In the genomic region with DNA sequence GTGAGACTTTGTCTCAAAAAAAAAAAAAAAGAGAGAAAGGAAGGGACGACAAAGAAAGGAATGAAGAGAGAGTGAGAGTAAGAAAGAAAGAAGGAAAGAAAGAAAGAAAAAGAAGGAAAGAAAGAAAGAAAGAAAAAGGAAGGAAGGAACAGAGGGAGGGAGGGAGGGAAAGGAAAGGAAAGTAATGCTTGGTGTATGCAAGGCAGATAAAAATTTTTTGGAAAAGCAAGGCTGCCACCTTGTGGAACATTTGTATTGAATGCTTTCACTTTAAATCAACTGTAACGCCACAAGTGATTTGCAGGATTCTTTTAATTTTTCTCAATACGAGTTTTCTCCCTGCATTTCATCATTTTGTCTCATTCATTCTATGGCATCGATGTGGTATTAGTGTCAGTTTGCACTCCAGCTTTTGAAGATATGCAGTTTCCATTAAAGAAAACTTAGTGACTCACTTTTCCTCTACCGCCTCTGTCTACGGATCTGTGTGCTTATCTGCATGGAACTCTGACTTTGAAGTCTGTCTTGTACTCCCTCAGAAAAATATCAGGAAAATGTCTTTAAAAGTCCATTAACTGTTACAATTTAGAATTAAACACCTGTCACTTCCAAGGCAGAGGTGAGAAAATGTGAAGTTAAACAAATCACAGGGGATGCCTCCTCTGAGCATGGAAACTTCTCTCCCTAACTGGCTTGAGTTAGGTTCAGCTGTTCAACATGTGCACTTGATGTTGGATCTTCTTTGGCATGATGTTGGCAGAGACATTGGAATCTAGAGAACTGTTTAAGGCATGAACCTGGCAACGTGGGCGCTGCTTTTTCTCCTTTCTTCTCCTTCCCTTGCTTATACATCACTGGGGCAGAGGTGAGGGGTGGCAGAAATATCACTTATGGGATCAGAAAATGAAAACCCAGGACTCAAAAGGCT, we compare ENCODE assay signal across 8 cellular contexts. TPM values are rescaled to one million over a fixed set of nuclear protein-coding genes. Genes with fewer than 3 reads are reported as not detected.
DNase-seq lines count a peak whose midpoint lies in the region; ATAC-seq, FAIRE-seq and TF ChIP-seq lines count a peak whose summit lies in the region.

No MANE protein-coding gene starts in this region.

- peak overlapping the region in 1 of 7 donors; percentile 43 for H3K27ac Mint-ChIP-seq in CD4-positive, alpha-beta memory T cell
- H3K27ac Mint-ChIP-seq in GM23338 = no peak overlapping the region

- no peaks in the 10 kb centered on the region for H3K9me1 ChIP-seq in endothelial cell of umbilical vein (replicated peaks; ENCODE audit: control insufficient read depth, extremely low read depth, insufficient read depth, low read length)

- POLR2A ChIA-PET in CD4-positive, alpha-beta memory T cell (lab: Charles Lee; ENCODE audit: partially characterized antibody) = interaction anchor here (0.8 kb wide), 1 partner anchor 10 kb away, joined by 3 read pairs; no protein-coding TSS in a partner anchor
- POLR2A ChIA-PET in endothelial cell of umbilical vein (lab: Charles Lee) = no interaction called here

- H3K9me3 ChIP-seq in CD4-positive, alpha-beta memory T cell (ENCODE audit: control insufficient read depth in 1 of 2, low read length in 2 of 2) = no peaks in the 10 kb centered on the region
- no peaks in the 10 kb centered on the region for H3K9me3 ChIP-seq in endothelial cell of umbilical vein (replicated peaks; ENCODE audit: control insufficient read depth, insufficient read depth, low read length)
- no peaks in the 10 kb centered on the region for H3K9me3 ChIP-seq in upper lobe of right lung

- H3K79me2 ChIP-seq in GM23338 (replicated peaks; ENCODE audit: insufficient read depth) (no peaks in the 10 kb centered on the region), endothelial cell of umbilical vein (ENCODE audit: control insufficient read depth, insufficient read depth, low read length) (no peaks in the 10 kb centered on the region)

- CTCF ChIA-PET in CD4-positive, alpha-beta memory T cell (lab: Charles Lee; ENCODE audit: partially characterized antibody) = interaction anchor here (1.0 to 12.2 kb wide), 15 partner anchors 11 to 577 kb away, joined by 3 to 235 read pairs (median 5); partner anchors contain the start of genes MICU2 and XPO4
- CTCF ChIA-PET in endothelial cell of umbilical vein (lab: Charles Lee) = interaction anchor here (0.7 to 2.6 kb wide), 15 partner anchors 18 to 1317 kb away, joined by 3 to 33 read pairs (median 4); partner anchors contain the start of genes MRPL57, SKA3 and ZDHHC20

- TF ChIP-seq CTCF in GM23338 (conservative IDR thresholded peaks at IDR 0.05; ENCODE audit: low read depth in 2 of 2) (peak; percentile 54 to 71), endothelial cell of umbilical vein (IDR thresholded peaks at IDR 0.05; ENCODE audit: extremely low read depth in 1 of 2, insufficient read depth in 1 of 2, low read depth in 1 of 2, low read length in 2 of 2) (peak in 1 of 2 donors; percentile 39), upper lobe of right lung (IDR thresholded peaks at IDR 0.05) (peak; percentile 68)

- peaks cover 0 to 2% of the 10 kb centered on the region in 2 donors for H3K27me3 Mint-ChIP-seq in CD4-positive, alpha-beta memory T cell
- peaks cover 2% of the 10 kb centered on the region for H3K27me3 Mint-ChIP-seq in GM23338 (ENCODE audit: insufficient read depth, low read depth, poor library complexity)

- no peaks in the 10 kb centered on the region for H3K27me3 ChIP-seq in CD4-positive, alpha-beta memory T cell (ENCODE audit: insufficient read depth, low read length)
- H3K27me3 ChIP-seq in GM23338 (ENCODE audit: insufficient read depth) = no peaks in the 10 kb centered on the region
- H3K27me3 ChIP-seq in endothelial cell of umbilical vein (ENCODE audit: control insufficient read depth in 2 of 2, insufficient read depth in 2 of 2, low read length in 2 of 2) = no peaks in the 10 kb centered on the region
- H3K27me3 ChIP-seq in upper lobe of right lung = no peaks in the 10 kb centered on the region

- DNase-seq in CD4-positive, alpha-beta memory T cell = peak; percentile 61 to 71 (median 64)
- DNase-seq in GM23338 (ENCODE audit: low spot score) = peak; percentile 87
- DNase-seq in NCI-H345 (lab: John Stamatoyannopoulos, UW) = peak; percentile 68
- DNase-seq in endothelial cell of umbilical vein (ENCODE audit: low read depth, low spot score) = peak; percentile 79
- peak; percentile 79 for DNase-seq in mucosa of gallbladder (ENCODE audit: low spot score)
- DNase-seq in upper lobe of right lung = no peak
- DNase-seq in D341Med (ENCODE audit: low spot score) = no peak

- peak overlapping the region in 5 of 8 donors; percentile 35 to 73 (median 57) for H3K4me3 Mint-ChIP-seq in CD4-positive, alpha-beta memory T cell
- no peak overlapping the region for H3K4me3 Mint-ChIP-seq in GM23338

- H3K4me2 ChIP-seq in GM23338 = no peak overlapping the region
- peak overlapping the region; percentile 87 for H3K4me2 ChIP-seq in endothelial cell of umbilical vein (ENCODE audit: insufficient read depth, low read length)

- H3K4me1 ChIP-seq in CD4-positive, alpha-beta memory T cell (ENCODE audit: insufficient read depth, low read length) = peaks cover 15% of the 10 kb centered on the region
- H3K4me1 ChIP-seq in GM23338 (ENCODE audit: insufficient read depth) = no peaks in the 10 kb centered on the region
- H3K4me1 ChIP-seq in endothelial cell of umbilical vein (ENCODE audit: control insufficient read depth, extremely low read depth, insufficient read depth, low read length) = peaks cover 2% of the 10 kb centered on the region
- H3K4me1 ChIP-seq in upper lobe of right lung = peaks cover 3% of the 10 kb centered on the region

- no peak for TF ChIP-seq POLR2A in endothelial cell of umbilical vein (IDR thresholded peaks at IDR 0.05; ENCODE audit: low read depth, low read length)

- H3K9me2 ChIP-seq in GM23338 (ENCODE audit: insufficient read depth) = no peaks in the 10 kb centered on the region

- H3K4me3 ChIP-seq in CD4-positive, alpha-beta memory T cell (ENCODE audit: low read length in 2 of 2) = no peak overlapping the region
- H3K4me3 ChIP-seq in GM23338 = no peak overlapping the region
- peak overlapping the region in 1 of 3 experiments; percentile 34 for H3K4me3 ChIP-seq in endothelial cell of umbilical vein (replicated peaks in 1 of 3; ENCODE audit: insufficient read depth in 1 of 3, low read depth in 1 of 3, low read length in 3 of 3)
- H3K4me3 ChIP-seq in upper lobe of right lung = no peak overlapping the region

- H4K20me1 ChIP-seq in GM23338 (replicated peaks; ENCODE audit: insufficient read depth) (no peaks in the 10 kb centered on the region), endothelial cell of umbilical vein (replicated peaks; ENCODE audit: control insufficient read depth, extremely low read depth, insufficient read depth, low read length) (no peaks in the 10 kb centered on the region)

- H2AFZ ChIP-seq in GM23338 (no peak overlapping the region), endothelial cell of umbilical vein (ENCODE audit: low read depth, low read length) (peak overlapping the region; percentile 47)

- peaks cover 7 to 15% (median 10%) of the 10 kb centered on the region in 4 donors for H3K4me1 Mint-ChIP-seq in CD4-positive, alpha-beta memory T cell
- peaks cover 5% of the 10 kb centered on the region; the same call in 2 of the 3 replicates for H3K4me1 Mint-ChIP-seq in GM23338

- dilution Hi-C loops in endothelial cell of umbilical vein (cut with MboI; ENCODE audit: extremely low pct_ligation_motif_present, low sequenced_read_pairs) = no loop called here

- H3K36me3 Mint-ChIP-seq in CD4-positive, alpha-beta memory T cell = no peaks in the 10 kb centered on the region
- no peaks in the 10 kb centered on the region for H3K36me3 Mint-ChIP-seq in GM23338 (ENCODE audit: low read depth)

- no peaks in the 10 kb centered on the region for H3K36me3 ChIP-seq in CD4-positive, alpha-beta memory T cell (ENCODE audit: insufficient read depth, low read length)
- H3K36me3 ChIP-seq in GM23338 (ENCODE audit: insufficient read depth) (no peaks in the 10 kb centered on the region), endothelial cell of umbilical vein (ENCODE audit: control insufficient read depth in 2 of 2, extremely low read depth in 1 of 2, insufficient read depth in 2 of 2, low read length in 2 of 2) (no peaks in the 10 kb centered on the region), upper lobe of right lung (no peaks in the 10 kb centered on the region)

- BruUV-seq in endothelial cell of umbilical vein (replicated peaks; lab: Mats Ljungman, UMichigan) = no TSS peak

- intact Hi-C loops in CD4-positive, alpha-beta memory T cell (cut with micrococcal nuclease) = loop anchor here (1.0 to 5.0 kb wide), 6 partner anchors 182 to 984 kb away; partner anchors contain the start of genes MRPL57 and SKA3
- intact Hi-C loops in endothelial cell of umbilical vein (cut with micrococcal nuclease) (loop anchor here (1.0 to 10.0 kb wide), 6 partner anchors 141 to 1316 kb away; no protein-coding TSS in a partner anchor), upper lobe of right lung (cut with DNase I) (loop anchor here (5.0 kb wide), 1 partner anchor 182 kb away; no protein-coding TSS in a partner anchor)

- H3F3A ChIP-seq in GM23338 (replicated peaks; ENCODE audit: low read depth) = no peaks in the 10 kb centered on the region

- FAIRE-seq in endothelial cell of umbilical vein (lab: Jason Lieb, UNC) = peak; percentile 99

- no peak overlapping the region for H3K9ac ChIP-seq in endothelial cell of umbilical vein (replicated peaks; ENCODE audit: extremely low read depth, insufficient read depth, low read length)

- H3K27ac ChIP-seq in CD4-positive, alpha-beta memory T cell (ENCODE audit: low read depth, low read length) = no peak overlapping the region
- H3K27ac ChIP-seq in GM23338 (ENCODE audit: low read depth) (no peak overlapping the region), endothelial cell of umbilical vein (ENCODE audit: insufficient read depth, low read depth, low read length) (no peak overlapping the region), upper lobe of right lung (no peak overlapping the region)

- H3K9me3 Mint-ChIP-seq in CD4-positive, alpha-beta memory T cell = no peaks in the 10 kb centered on the region
- H3K9me3 Mint-ChIP-seq in GM23338 = no peaks in the 10 kb centered on the region

- ATAC-seq in GM23338 (peak; percentile 33), upper lobe of right lung (peak; percentile 76)
- ATAC-seq in activated CD4-positive, CD25-positive, alpha-beta regulatory T cell treated with anti-CD3 and anti-CD28 coated beads, Interleukin-2, amount 50 U/mL, for 24 hours = peak; percentile 40 to 55

RNA-seq across cellular contexts. Expression of gene ZDHHC20, which starts 20.0 kb away (rescaled TPM):
- total RNA-seq in CD4-positive, alpha-beta memory T cell = 10 to 100 TPM; 69.5 to 72.3 TPM
- 10 to 100 TPM; 29.4 to 34.2 TPM for polyA plus RNA-seq in CD4-positive, alpha-beta memory T cell
- 119 and 129 TPM in 2 replicates for total RNA-seq in GM23338 (2014; rRNA removed; shearing (Covaris generic))
- 37.7 and 41.1 TPM in 2 replicates for polyA plus RNA-seq in GM23338 (2016; fragmentation: Nextera tagmentation; extraction: Ambion mirVana)
- total RNA-seq in endothelial cell of umbilical vein = 57.5 and 59.4 TPM in 2 replicates
- 18.0 and 22.1 TPM in 2 replicates for polyA plus RNA-seq in endothelial cell of umbilical vein
- polyA plus RNA-seq in endothelial cell of umbilical vein (2011; cell fraction: cytosol; rRNA removed) = 14.5 and 15.0 TPM in 2 replicates
- polyA plus RNA-seq in endothelial cell of umbilical vein (2011; cell fraction: nucleus; rRNA removed) = 11.7 and 14.3 TPM in 2 replicates
- 34.2 and 56.6 TPM in 2 replicates for polyA plus RNA-seq in endothelial cell of umbilical vein (2012)
- 42.3 and 45.8 TPM in 2 replicates for polyA minus RNA-seq in endothelial cell of umbilical vein
- 23.2 TPM for polyA minus RNA-seq in endothelial cell of umbilical vein (2011; cell fraction: cytosol; rRNA and poly(A)+ RNA removed)
- 16.2 and 21.0 TPM in 2 replicates for polyA minus RNA-seq in endothelial cell of umbilical vein (2011; cell fraction: nucleus; rRNA and poly(A)+ RNA removed)
- total RNA-seq in mucosa of gallbladder = 76.2 TPM
- 77.7 TPM for total RNA-seq in upper lobe of right lung

Comparison
In these comparisons a context has a peak if more than half of its experiments do, and no peak if none do; other contexts are left out.
1. DNase-seq: peak in CD4-positive, alpha-beta memory T cell (5 of 5), GM23338 (single experiment), NCI-H345 (single experiment), endothelial cell of umbilical vein (single experiment) and mucosa of gallbladder (single experiment); none in upper lobe of right lung (single experiment) and D341Med (single experiment).
2. Peak in every context shown above with its lines, with median percentiles within 50 percentile points of each other: ATAC-seq.